In genomic region chr7:95504199-95504598, GRCh38 we compare ENCODE assay signal across 9 cellular contexts. TPM values are rescaled to one million over a fixed set of nuclear protein-coding genes. Genes with fewer than 3 reads are reported as not detected.
"Had no signal": no experiment of that assay in that cellular context is flagged by ENCODE, and none has a peak within 500 bp of the region (broad histone marks: within the 10 kb centered on the region; RNA-seq: fewer than 3 reads in every experiment).

No MANE protein-coding gene starts in this region.

RNA-seq across cellular contexts. Expression of gene ASB4, which starts 18.5 kb away (rescaled TPM):
- total RNA-seq: activated B cell treated with CpG ODN at 0.5 μM for 24 hours; activated CD4-positive, alpha-beta T cell treated with anti-CD3 and anti-CD28 coated beads, Interleukin-2, amount 10 ng/mL, durations not matched to agents 24 days and 14 days; activated CD8-positive, alpha-beta memory T cell treated with anti-CD3 and anti-CD28 coated beads, Interleukin-2, amount 10 ng/mL, durations not matched to agents 7 days and 5 days; activated T-helper 1 cell treated with anti-CD3 and anti-CD28 coated beads, Interleukin-12 subunit alpha, Interleukin-12 subunit beta, Interleukin-2, Interleukin-4 antibody, amounts not matched to agents 30 ng/mL and 10 ng/mL and 1 ng/mL, durations not matched to agents 14 hours and 24 hours and 36 hours; aorta; body of pancreas; cardiac muscle cell; MCF 10A; PC-9 had no signal
- polyA plus RNA-seq: aorta had no signal
